1 cellular context compared by ENCODE assay signal in the genomic region with DNA sequence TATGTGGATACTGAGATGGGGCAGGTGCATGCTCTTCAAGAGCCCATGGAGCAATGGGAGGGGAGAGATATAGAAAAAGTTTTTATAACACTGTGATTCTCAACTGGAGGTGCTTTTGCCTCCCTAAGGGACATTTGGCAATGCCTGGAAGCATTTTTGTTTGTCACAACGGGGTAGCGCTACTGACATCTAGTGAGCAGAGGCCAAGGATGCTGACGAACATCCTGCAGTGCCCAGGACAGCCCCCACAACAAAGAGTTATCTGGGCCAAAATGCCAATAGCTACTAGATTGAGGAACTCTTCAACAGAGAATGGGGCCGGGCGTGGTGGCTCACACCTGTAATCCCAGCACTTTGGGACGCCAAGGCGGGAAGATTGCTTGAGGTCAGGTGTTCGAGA.
TF ChIP-seq lines count a peak whose summit lies in the region.

No MANE protein-coding gene starts in this region.

TF ChIP-seq in HCT116, 20 proteins besides CTCF, POLR2A, EP300 and RAD21 (continued from another document):
- TF ChIP-seq SP1 (IDR thresholded peaks at IDR 0.05; ENCODE audit: low read depth) (no peak), SIN3A (IDR thresholded peaks at IDR 0.05; ENCODE audit: low read depth) (no peak), EGR1 (IDR thresholded peaks at IDR 0.05; ENCODE audit: low read depth) (no peak)
- TF ChIP-seq, protein P1, sequence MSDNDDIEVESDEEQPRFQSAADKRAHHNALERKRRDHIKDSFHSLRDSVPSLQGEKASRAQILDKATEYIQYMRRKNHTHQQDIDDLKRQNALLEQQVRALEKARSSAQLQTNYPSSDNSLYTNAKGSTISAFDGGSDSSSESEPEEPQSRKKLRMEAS (IDR thresholded peaks at IDR 0.05), result no peak
- TF ChIP-seq, protein P2, sequence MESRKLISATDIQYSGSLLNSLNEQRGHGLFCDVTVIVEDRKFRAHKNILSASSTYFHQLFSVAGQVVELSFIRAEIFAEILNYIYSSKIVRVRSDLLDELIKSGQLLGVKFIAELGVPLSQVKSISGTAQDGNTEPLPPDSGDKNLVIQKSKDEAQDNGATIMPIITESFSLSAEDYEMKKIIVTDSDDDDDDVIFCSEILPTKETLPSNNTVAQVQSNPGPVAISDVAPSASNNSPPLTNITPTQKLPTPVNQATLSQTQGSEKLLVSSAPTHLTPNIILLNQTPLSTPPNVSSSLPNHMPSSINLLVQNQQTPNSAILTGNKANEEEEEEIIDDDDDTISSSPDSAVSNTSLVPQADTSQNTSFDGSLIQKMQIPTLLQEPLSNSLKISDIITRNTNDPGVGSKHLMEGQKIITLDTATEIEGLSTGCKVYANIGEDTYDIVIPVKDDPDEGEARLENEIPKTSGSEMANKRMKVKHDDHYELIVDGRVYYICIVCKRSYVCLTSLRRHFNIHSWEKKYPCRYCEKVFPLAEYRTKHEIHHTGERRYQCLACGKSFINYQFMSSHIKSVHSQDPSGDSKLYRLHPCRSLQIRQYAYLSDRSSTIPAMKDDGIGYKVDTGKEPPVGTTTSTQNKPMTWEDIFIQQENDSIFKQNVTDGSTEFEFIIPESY (IDR thresholded peaks at IDR 0.05; ENCODE audit: extremely low read depth, insufficient replicate concordance, low read length), result no peak
- TF ChIP-seq, protein P3, sequence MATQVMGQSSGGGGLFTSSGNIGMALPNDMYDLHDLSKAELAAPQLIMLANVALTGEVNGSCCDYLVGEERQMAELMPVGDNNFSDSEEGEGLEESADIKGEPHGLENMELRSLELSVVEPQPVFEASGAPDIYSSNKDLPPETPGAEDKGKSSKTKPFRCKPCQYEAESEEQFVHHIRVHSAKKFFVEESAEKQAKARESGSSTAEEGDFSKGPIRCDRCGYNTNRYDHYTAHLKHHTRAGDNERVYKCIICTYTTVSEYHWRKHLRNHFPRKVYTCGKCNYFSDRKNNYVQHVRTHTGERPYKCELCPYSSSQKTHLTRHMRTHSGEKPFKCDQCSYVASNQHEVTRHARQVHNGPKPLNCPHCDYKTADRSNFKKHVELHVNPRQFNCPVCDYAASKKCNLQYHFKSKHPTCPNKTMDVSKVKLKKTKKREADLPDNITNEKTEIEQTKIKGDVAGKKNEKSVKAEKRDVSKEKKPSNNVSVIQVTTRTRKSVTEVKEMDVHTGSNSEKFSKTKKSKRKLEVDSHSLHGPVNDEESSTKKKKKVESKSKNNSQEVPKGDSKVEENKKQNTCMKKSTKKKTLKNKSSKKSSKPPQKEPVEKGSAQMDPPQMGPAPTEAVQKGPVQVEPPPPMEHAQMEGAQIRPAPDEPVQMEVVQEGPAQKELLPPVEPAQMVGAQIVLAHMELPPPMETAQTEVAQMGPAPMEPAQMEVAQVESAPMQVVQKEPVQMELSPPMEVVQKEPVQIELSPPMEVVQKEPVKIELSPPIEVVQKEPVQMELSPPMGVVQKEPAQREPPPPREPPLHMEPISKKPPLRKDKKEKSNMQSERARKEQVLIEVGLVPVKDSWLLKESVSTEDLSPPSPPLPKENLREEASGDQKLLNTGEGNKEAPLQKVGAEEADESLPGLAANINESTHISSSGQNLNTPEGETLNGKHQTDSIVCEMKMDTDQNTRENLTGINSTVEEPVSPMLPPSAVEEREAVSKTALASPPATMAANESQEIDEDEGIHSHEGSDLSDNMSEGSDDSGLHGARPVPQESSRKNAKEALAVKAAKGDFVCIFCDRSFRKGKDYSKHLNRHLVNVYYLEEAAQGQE (IDR thresholded peaks at IDR 0.05; ENCODE audit: low read depth), result no peak
